ENCODE assay signal across 8 cellular contexts in genomic region chr2:24721470-24721869, GRCh38.
DNase-seq lines count a peak whose midpoint lies in the region; ATAC-seq, FAIRE-seq and TF ChIP-seq lines count a peak whose summit lies in the region.

No MANE protein-coding gene starts in this region.

- H3K27ac ChIP-seq in suprapubic skin (peak overlapping the region; percentile 60), neuronal stem cell (replicated peaks; ENCODE audit: low read length) (no peak overlapping the region)

- no peak overlapping the region for H3K23ac ChIP-seq in neuronal stem cell (ENCODE audit: low read depth, low read length, poor library complexity)

- H3K36me3 ChIP-seq in bronchial epithelial cell (ENCODE audit: control insufficient read depth, insufficient read depth, low read length): no peaks in the 10 kb centered on the region
- peaks cover 12% of the 10 kb centered on the region for H3K36me3 ChIP-seq in suprapubic skin
- H3K36me3 ChIP-seq in neuronal stem cell (replicated peaks in 1 of 2; ENCODE audit: control insufficient read depth in 2 of 2, insufficient read depth in 2 of 2, low read length in 2 of 2): peaks cover 0 to 21% of the 10 kb centered on the region in 2 donors

- H3K9ac ChIP-seq in neuronal stem cell (ENCODE audit: low read depth, low read length, poor library complexity): no peak overlapping the region

- H3K18ac ChIP-seq in neuronal stem cell (ENCODE audit: low read length): no peak overlapping the region

- no peak overlapping the region for H2AK5ac ChIP-seq in neuronal stem cell (ENCODE audit: low read depth, low read length)

- no peak overlapping the region for H2BK12ac ChIP-seq in neuronal stem cell (ENCODE audit: low read length)

- no peaks in the 10 kb centered on the region for H3K79me1 ChIP-seq in neuronal stem cell (ENCODE audit: low read depth, low read length)

- H3K4me2 ChIP-seq in neuronal stem cell (ENCODE audit: insufficient read depth, low read length, poor library complexity, severe bottlenecking): no peak overlapping the region

- H4K8ac ChIP-seq in neuronal stem cell (ENCODE audit: low read depth, low read length): no peak overlapping the region

- H2BK15ac ChIP-seq in neuronal stem cell (ENCODE audit: low read length): no peak overlapping the region

- no peak for FAIRE-seq in bronchial epithelial cell (lab: Jason Lieb, UNC)

- H2BK120ac ChIP-seq in neuronal stem cell (ENCODE audit: low read depth, low read length): no peak overlapping the region

- no peaks in the 10 kb centered on the region for H3K9me3 ChIP-seq in suprapubic skin
- H3K9me3 ChIP-seq in neuronal stem cell (replicated peaks in 1 of 2; ENCODE audit: control insufficient read depth in 2 of 2, insufficient read depth in 1 of 2, low read depth in 1 of 2, low read length in 2 of 2): peaks cover 0 to 9% of the 10 kb centered on the region in 2 donors

- TF ChIP-seq EP300 in suprapubic skin (IDR thresholded peaks at IDR 0.05): no peak

- no peak for TF ChIP-seq CTCF in bronchial epithelial cell (IDR thresholded peaks at IDR 0.05; ENCODE audit: insufficient read depth, low read length, severe bottlenecking)
- no peak for TF ChIP-seq CTCF in suprapubic skin (IDR thresholded peaks at IDR 0.05)

- ATAC-seq in left colon (peak; percentile 66), HG03378 (IDR thresholded peaks at IDR 0.05; ENCODE audit: unreplicated experiment) (no peak)

- H3K4me3 ChIP-seq in bronchial epithelial cell (ENCODE audit: low read depth, low read length) (no peak overlapping the region), suprapubic skin (no peak overlapping the region), neuronal stem cell (ENCODE audit: low read length in 2 of 2) (no peak overlapping the region)

- H3K4ac ChIP-seq in neuronal stem cell (ENCODE audit: low read length): no peak overlapping the region

- H3K14ac ChIP-seq in neuronal stem cell (ENCODE audit: low read length): no peak overlapping the region

- intact Hi-C loops in left colon (cut with DNase I, micrococcal nuclease): no loop called here

- no peak overlapping the region for H4K91ac ChIP-seq in neuronal stem cell (ENCODE audit: low read depth, low read length, poor library complexity)

- H2BK5ac ChIP-seq in neuronal stem cell (ENCODE audit: low read length): no peak overlapping the region

- H3K27me3 ChIP-seq in bronchial epithelial cell (ENCODE audit: control insufficient read depth, insufficient read depth, low read length) (no peaks in the 10 kb centered on the region), suprapubic skin (no peaks in the 10 kb centered on the region), neuronal stem cell (ENCODE audit: control insufficient read depth in 3 of 3, insufficient read depth in 3 of 3, low read depth in 1 of 3, low read length in 3 of 3) (no peaks in the 10 kb centered on the region)

- H2AFZ ChIP-seq in neuronal stem cell (ENCODE audit: low read length): no peak overlapping the region

- H3K4me1 ChIP-seq in suprapubic skin (peaks cover 21% of the 10 kb centered on the region), neuronal stem cell (ENCODE audit: control insufficient read depth in 2 of 2, insufficient read depth in 1 of 2, low read depth in 1 of 2, low read length in 2 of 2) (peaks cover 0 to 6% of the 10 kb centered on the region in 2 donors)

- TF ChIP-seq POLR2A in suprapubic skin (IDR thresholded peaks at IDR 0.05): no peak

- DNase-seq in EL (peak; percentile 85), NCI-H1417 treated with DMSO at 0.1 percent for 48 hours (lab: John Stamatoyannopoulos, UW) (peak; percentile 19), bronchial epithelial cell (ENCODE audit: low read depth) (peak; percentile 57), left colon (peak; percentile 60 to 62), suprapubic skin (ENCODE audit: low spot score in 2 of 2) (peak in 1 of 2 donors; percentile 72), neuronal stem cell (ENCODE audit: low spot score) (no peak)
- no peak for DNase-seq in activated naive CD4-positive, alpha-beta T cell treated with Interleukin-2 at 50 U/mL for 16 hours

Comparison
In these comparisons a context has a peak if more than half of its experiments do, and no peak if none do; other contexts are left out.
1. DNase-seq: peak in EL (single experiment), NCI-H1417 treated with DMSO at 0.1 percent for 48 hours (single experiment), bronchial epithelial cell (single experiment) and left colon (2 of 2); none in activated naive CD4-positive, alpha-beta T cell treated with Interleukin-2 at 50 U/mL for 16 hours (single experiment) and neuronal stem cell (single experiment).